Comparison of ENCODE assay signal across 11 cellular contexts in genomic region chr3:34323517-34323916, GRCh38.
DNase-seq lines count a peak whose midpoint lies in the region; ATAC-seq and TF ChIP-seq lines count a peak whose summit lies in the region.
"Had no signal": no experiment of that assay in that cellular context is flagged by ENCODE, and none has a peak within 500 bp of the region (broad histone marks: within the 10 kb centered on the region; RNA-seq: fewer than 3 reads in every experiment).

No MANE protein-coding gene starts in this region.

- H3K27ac ChIP-seq in colonic mucosa = no peak overlapping the region
- H3K27ac ChIP-seq in ovary = no peak overlapping the region
- H3K27ac ChIP-seq: VCaP had no signal

- H3K9me3 ChIP-seq in colonic mucosa = no peaks in the 10 kb centered on the region
- H3K9me3 ChIP-seq in ovary = no peaks in the 10 kb centered on the region

- peaks cover 4% of the 10 kb centered on the region for H3K27me3 Mint-ChIP-seq in activated T-helper 17 cell treated with anti-CD3 and anti-CD28 coated beads, Interleukin-2, amount 50 U/mL, for 72 hours

- H3K4me3 Mint-ChIP-seq in activated T-helper 17 cell treated with anti-CD3 and anti-CD28 coated beads, Interleukin-2, amount 50 U/mL, for 72 hours = no peak overlapping the region

- DNase-seq in colonic mucosa (no peak), ovary (no peak), iPS-NIHi11 (ENCODE audit: low spot score) (no peak)
- DNase-seq: amniotic stem cell had no signal

- H3K4me1 ChIP-seq in colonic mucosa (no peaks in the 10 kb centered on the region), ovary (ENCODE audit: insufficient read depth) (no peaks in the 10 kb centered on the region)

- intact Hi-C loops in colonic mucosa (cut with DNase I) = no loop called here
- intact Hi-C loops in ovary (cut with DNase I) = no loop called here

- ATAC-seq in GM18502 (IDR thresholded peaks at IDR 0.05; ENCODE audit: poor library complexity, unreplicated experiment) (peak; percentile 68), GM19452 (IDR thresholded peaks at IDR 0.05; ENCODE audit: unreplicated experiment) (peak; percentile 70), HG02763 (IDR thresholded peaks at IDR 0.05; ENCODE audit: unreplicated experiment) (peak; percentile 91), HG03457 (IDR thresholded peaks at IDR 0.05; ENCODE audit: unreplicated experiment) (peak; percentile 91)
- ATAC-seq in activated T-helper 17 cell treated with anti-CD3 and anti-CD28 coated beads, Interleukin-2, amount 50 U/mL, for 72 hours (replicated peaks) = no peak
- ATAC-seq: Right ventricle myocardium inferior had no signal

- H3K4me3 ChIP-seq in colonic mucosa (no peak overlapping the region), ovary (no peak overlapping the region)

- H3K36me3 ChIP-seq in colonic mucosa (no peaks in the 10 kb centered on the region), ovary (no peaks in the 10 kb centered on the region)

- no peak for TF ChIP-seq EP300 in ovary (IDR thresholded peaks at IDR 0.05)

- H3K9me3 Mint-ChIP-seq in activated T-helper 17 cell treated with anti-CD3 and anti-CD28 coated beads, Interleukin-2, amount 50 U/mL, for 72 hours = peaks cover 3% of the 10 kb centered on the region

- no peak for TF ChIP-seq POLR2A in ovary (IDR thresholded peaks at IDR 0.05)

- H3K36me3 Mint-ChIP-seq in activated T-helper 17 cell treated with anti-CD3 and anti-CD28 coated beads, Interleukin-2, amount 50 U/mL, for 72 hours (ENCODE audit: low read depth) = no peaks in the 10 kb centered on the region

- H3K9ac ChIP-seq in colonic mucosa (ENCODE audit: low read depth in 2 of 2, low read length in 2 of 2) = no peak overlapping the region

- WGBS in ovary, 3 donors = 12 to 37% (median 18%) methylated on average over 2 of the region's 2 CpGs

- H3K4me1 Mint-ChIP-seq in activated T-helper 17 cell treated with anti-CD3 and anti-CD28 coated beads, Interleukin-2, amount 50 U/mL, for 72 hours = no peaks in the 10 kb centered on the region

- TF ChIP-seq CTCF in colonic mucosa (IDR thresholded peaks at IDR 0.05) (no peak), ovary (IDR thresholded peaks at IDR 0.05) (no peak)

- H3K27me3 ChIP-seq in colonic mucosa (no peaks in the 10 kb centered on the region), ovary (no peaks in the 10 kb centered on the region)

- H3K27ac Mint-ChIP-seq in activated T-helper 17 cell treated with anti-CD3 and anti-CD28 coated beads, Interleukin-2, amount 50 U/mL, for 72 hours = no peak overlapping the region
